10 cellular contexts compared by ENCODE assay signal in genomic region chr11:115660072-115660805, GRCh38.
DNase-seq lines count a peak whose midpoint lies in the region; ATAC-seq and TF ChIP-seq lines count a peak whose summit lies in the region.
"Had no signal": no experiment of that assay in that cellular context is flagged by ENCODE, and none has a peak within 500 bp of the region (broad histone marks: within the 10 kb centered on the region; RNA-seq: fewer than 3 reads in every experiment).

No MANE protein-coding gene starts in this region.

- H3K4me3 ChIP-seq in cardiac muscle cell = peak overlapping the region; percentile 33
- peak overlapping the region; percentile 66 for H3K4me3 ChIP-seq in neural cell (ENCODE audit: low read length)

- no peak overlapping the region for H3K9ac ChIP-seq in neural cell (ENCODE audit: low read length)

- H3K4me2 ChIP-seq in neural cell (ENCODE audit: low read length) = peak overlapping the region; percentile 51

- H3K9me3 ChIP-seq in cardiac muscle cell (ENCODE audit: low read depth) = no peaks in the 10 kb centered on the region
- no peaks in the 10 kb centered on the region for H3K9me3 ChIP-seq in neural cell (ENCODE audit: low read length)

- H3K36me3 Mint-ChIP-seq in activated CD4-positive, alpha-beta T cell treated with anti-CD3 and anti-CD28 coated beads, Interleukin-2, amount 10 ng/mL, durations not matched to agents 24 days and 14 days (ENCODE audit: low read depth) = no peaks in the 10 kb centered on the region
- H3K36me3 Mint-ChIP-seq: memory B cell had no signal

- peaks cover 6% of the 10 kb centered on the region for H3K4me1 ChIP-seq in cardiac muscle cell (ENCODE audit: low read depth)

- no peaks in the 10 kb centered on the region for H4K20me1 ChIP-seq in neural cell (ENCODE audit: insufficient read depth)

- TF ChIP-seq CTCF in cardiac muscle cell (IDR thresholded peaks at IDR 0.05; ENCODE audit: low read depth, low read length) (no peak), neural cell (IDR thresholded peaks at IDR 0.05; ENCODE audit: poor library complexity, severe bottlenecking) (no peak)

- no peaks in the 10 kb centered on the region for H3K36me3 ChIP-seq in cardiac muscle cell
- H3K36me3 ChIP-seq in neural cell (ENCODE audit: insufficient read depth, low read length) = no peaks in the 10 kb centered on the region

- no peaks in the 10 kb centered on the region for H3F3A ChIP-seq in neural cell (ENCODE audit: insufficient read depth, low read length, poor library complexity, severe bottlenecking)

- H3K4me1 Mint-ChIP-seq in activated CD4-positive, alpha-beta T cell treated with anti-CD3 and anti-CD28 coated beads, Interleukin-2, amount 10 ng/mL, durations not matched to agents 24 days and 14 days = no peaks in the 10 kb centered on the region
- H3K4me1 Mint-ChIP-seq: activated naive CD8-positive, alpha-beta T cell treated with anti-CD3 and anti-CD28 coated beads, Interleukin-2, amount 50 U/mL, for 24 hours had no signal

- no peaks in the 10 kb centered on the region for H3K9me3 Mint-ChIP-seq in activated CD4-positive, alpha-beta T cell treated with anti-CD3 and anti-CD28 coated beads, Interleukin-2, amount 10 ng/mL, durations not matched to agents 24 days and 14 days

- no peaks in the 10 kb centered on the region for H3K9me2 ChIP-seq in neural cell (ENCODE audit: insufficient read depth, low read length)

- H3K27ac ChIP-seq in cardiac muscle cell (no peak overlapping the region), neural cell (ENCODE audit: low read length) (no peak overlapping the region)

- H3K27me3 ChIP-seq in cardiac muscle cell = peaks cover 34% of the 10 kb centered on the region
- H3K27me3 ChIP-seq in neural cell (ENCODE audit: insufficient read depth, low read depth, low read length) = peaks cover 9% of the 10 kb centered on the region

- H3K79me2 ChIP-seq in neural cell (replicated peaks; ENCODE audit: insufficient read depth, low read length) = no peaks in the 10 kb centered on the region

- DNase-seq in EH (ENCODE audit: low read depth) (peak; percentile 3), NCI-H526 (lab: John Stamatoyannopoulos, UW) (peak; percentile 69 to 83), cardiac muscle cell (ENCODE audit: low read depth in 1 of 2, low spot score in 1 of 2) (peak in 1 of 2 donors; percentile 35), T1000 (lab: John Stamatoyannopoulos, UW) (no peak), NCI-H1105 treated with DMSO at 0.1 percent for 48 hours (lab: John Stamatoyannopoulos, UW) (no peak), left colon (no peak)
- no peak for DNase-seq in activated CD4-positive, alpha-beta T cell treated with anti-CD3 and anti-CD28 coated beads, Interleukin-2, amount 10 ng/mL, durations not matched to agents 24 days and 14 days
- DNase-seq: activated naive CD8-positive, alpha-beta T cell treated with anti-CD3 and anti-CD28 coated beads, Interleukin-2, amount 50 U/mL, for 24 hours had no signal

- intact Hi-C loops in activated CD4-positive, alpha-beta T cell treated with anti-CD3 and anti-CD28 coated beads, Interleukin-2, amount 10 ng/mL, durations not matched to agents 24 days and 14 days (cut with micrococcal nuclease) = no loop called here
- intact Hi-C loops in left colon (cut with DNase I, micrococcal nuclease) = no loop called here

- no peak overlapping the region for H3K4me3 Mint-ChIP-seq in activated CD4-positive, alpha-beta T cell treated with anti-CD3 and anti-CD28 coated beads, Interleukin-2, amount 10 ng/mL, durations not matched to agents 24 days and 14 days
- H3K4me3 Mint-ChIP-seq: activated naive CD8-positive, alpha-beta T cell treated with anti-CD3 and anti-CD28 coated beads, Interleukin-2, amount 50 U/mL, for 24 hours; memory B cell had no signal

- H3K27ac Mint-ChIP-seq in activated CD4-positive, alpha-beta T cell treated with anti-CD3 and anti-CD28 coated beads, Interleukin-2, amount 10 ng/mL, durations not matched to agents 24 days and 14 days = no peak overlapping the region
- H3K27ac Mint-ChIP-seq: activated naive CD8-positive, alpha-beta T cell treated with anti-CD3 and anti-CD28 coated beads, Interleukin-2, amount 50 U/mL, for 24 hours; memory B cell had no signal

- H2AFZ ChIP-seq in neural cell (ENCODE audit: low read depth, low read length) = no peak overlapping the region

- no peak for TF ChIP-seq RAD21 in neural cell (conservative IDR thresholded peaks at IDR 0.05)

- no peak for TF ChIP-seq EP300 in neural cell (conservative IDR thresholded peaks at IDR 0.05; ENCODE audit: poor library complexity, severe bottlenecking)

- H3K27me3 Mint-ChIP-seq in activated CD4-positive, alpha-beta T cell treated with anti-CD3 and anti-CD28 coated beads, Interleukin-2, amount 10 ng/mL, durations not matched to agents 24 days and 14 days = peaks cover 30% of the 10 kb centered on the region

- no peak for ATAC-seq in left colon
- ATAC-seq: activated naive CD8-positive, alpha-beta T cell treated with anti-CD3 and anti-CD28 coated beads, Interleukin-2, amount 50 U/mL, for 24 hours had no signal

TF ChIP-seq in neural cell, 6 proteins besides CTCF, POLR2A, EP300 and RAD21:
- no peak for TF ChIP-seq TAF1 (IDR thresholded peaks at IDR 0.05; ENCODE audit: low read depth)
- TF ChIP-seq SMC3 (conservative IDR thresholded peaks at IDR 0.05; ENCODE audit: poor library complexity) = no peak
- no peak for TF ChIP-seq MXI1 (conservative IDR thresholded peaks at IDR 0.05; ENCODE audit: poor library complexity, severe bottlenecking)
- TF ChIP-seq EZH2 (IDR thresholded peaks at IDR 0.05; ENCODE audit: borderline replicate concordance, insufficient read depth, low read length, poor library complexity, severe bottlenecking) = no peak
- TF ChIP-seq POLR2AphosphoS5 (IDR thresholded peaks at IDR 0.05) = no peak
- TF ChIP-seq REST (IDR thresholded peaks at IDR 0.05; ENCODE audit: borderline replicate concordance) = no peak
TF ChIP-seq in neural cell: peak in this region for 0.

Comparison
In these comparisons a context has a peak if more than half of its experiments do, and no peak if none do; other contexts are left out.
1. DNase-seq: peak in EH (single experiment) and NCI-H526 (2 of 2); none in T1000 (single experiment), NCI-H1105 treated with DMSO at 0.1 percent for 48 hours (single experiment), activated CD4-positive, alpha-beta T cell treated with anti-CD3 and anti-CD28 coated beads, Interleukin-2, amount 10 ng/mL, durations not matched to agents 24 days and 14 days (single experiment) and left colon (0 of 2).